Comparison of ENCODE assay signal across 16 cellular contexts in genomic region chr14:106024983-106025604, GRCh38.
DNase-seq lines count a peak whose midpoint lies in the region; TF ChIP-seq lines count a peak whose summit lies in the region.
"Had no signal": no experiment of that assay in that cellular context is flagged by ENCODE, and none has a peak within 500 bp of the region (broad histone marks: within the 10 kb centered on the region; RNA-seq: fewer than 3 reads in every experiment).

No MANE protein-coding gene starts in this region.

- no peaks in the 10 kb centered on the region for H3K27me3 ChIP-seq in Loucy (ENCODE audit: insufficient read depth, low read length, poor library complexity, severe bottlenecking)
- H3K27me3 ChIP-seq in BE2C, result peaks cover 2% of the 10 kb centered on the region; the same call in 1 of the 2 replicates
- H3K27me3 ChIP-seq: transverse colon had no signal

- no peaks in the 10 kb centered on the region for H4K20me1 ChIP-seq in Loucy (ENCODE audit: insufficient read depth, low read length, poor library complexity, severe bottlenecking)

- H3K4me3 ChIP-seq in Loucy (ENCODE audit: low read length, poor library complexity, severe bottlenecking), result no peak overlapping the region
- H3K4me3 ChIP-seq in BE2C (ENCODE audit: low read depth, low read length), result no peak overlapping the region
- H3K4me3 ChIP-seq: transverse colon had no signal

- no peaks in the 10 kb centered on the region for H3F3A ChIP-seq in Loucy (ENCODE audit: low read depth)

- DNase-seq in activated CD4-positive, alpha-beta T cell treated with anti-CD3 and anti-CD28 coated beads, Interleukin-2, amount 50 U/mL, for 1 hour, result peak; percentile 16
- peak; percentile 38 for DNase-seq in activated gamma-delta T cell treated with anti-CD3 and anti-CD28 coated beads, Interleukin-2, amount 50 U/mL, for 16 hours (ENCODE audit: low read depth)
- DNase-seq in stimulated activated CD4-positive, alpha-beta T cell treated with anti-CD3 and anti-CD28 coated beads, Interleukin-4, amount 100 ng/mL, for 24 hours, result peak; percentile 34
- DNase-seq in NCI-H1092 (lab: John Stamatoyannopoulos, UW), result no peak
- no peak for DNase-seq in NCI-H510A treated with DMSO at 0.1 percent for 48 hours (lab: John Stamatoyannopoulos, UW)
- DNase-seq in BE2C, result no peak
- DNase-seq: amygdala; central memory CD4-positive, alpha-beta T cell; DMS153; effector CD8-positive, alpha-beta T cell; GOT3; IMR-90; NCI-H1048; NCI-H82; transverse colon had no signal

- no peaks in the 10 kb centered on the region for H3K9me2 ChIP-seq in Loucy (replicated peaks; ENCODE audit: low read depth, low read length)

- H3K79me2 ChIP-seq in Loucy (ENCODE audit: insufficient read depth, low read length), result no peaks in the 10 kb centered on the region

- TF ChIP-seq CTCF in Loucy (conservative IDR thresholded peaks at IDR 0.05; ENCODE audit: low read length) (no peak), BE2C (IDR thresholded peaks at IDR 0.05; ENCODE audit: low read depth, low read length) (no peak)

- H2AFZ ChIP-seq in Loucy (ENCODE audit: low read length), result no peak overlapping the region

- H3K4me1 ChIP-seq in Loucy (ENCODE audit: insufficient read depth, low read length, poor library complexity, severe bottlenecking), result peaks cover 23% of the 10 kb centered on the region
- H3K4me1 ChIP-seq in BE2C, result no peaks in the 10 kb centered on the region
- H3K4me1 ChIP-seq: transverse colon had no signal

- no peaks in the 10 kb centered on the region; the same call in 1 of the 2 replicates for H3K9me3 ChIP-seq in Loucy (ENCODE audit: insufficient read depth, low read depth, low read length)
- no peaks in the 10 kb centered on the region for H3K9me3 ChIP-seq in BE2C
- H3K9me3 ChIP-seq: transverse colon had no signal

- peak overlapping the region; percentile 48 for H3K4me2 ChIP-seq in Loucy (ENCODE audit: low read depth, low read length, poor library complexity, severe bottlenecking)

- no peak overlapping the region for H3K9ac ChIP-seq in Loucy (ENCODE audit: low read depth, low read length, poor library complexity, severe bottlenecking)

- H3K36me3 ChIP-seq in Loucy (ENCODE audit: insufficient read depth, low read length) (no peaks in the 10 kb centered on the region), BE2C (no peaks in the 10 kb centered on the region)
- H3K36me3 ChIP-seq: transverse colon had no signal

Comparison
In these comparisons a context has a peak if more than half of its experiments do, and no peak if none do; other contexts are left out.
1. DNase-seq: peak in activated CD4-positive, alpha-beta T cell treated with anti-CD3 and anti-CD28 coated beads, Interleukin-2, amount 50 U/mL, for 1 hour (single experiment), activated gamma-delta T cell treated with anti-CD3 and anti-CD28 coated beads, Interleukin-2, amount 50 U/mL, for 16 hours (single experiment) and stimulated activated CD4-positive, alpha-beta T cell treated with anti-CD3 and anti-CD28 coated beads, Interleukin-4, amount 100 ng/mL, for 24 hours (single experiment); none in NCI-H1092 (single experiment), NCI-H510A treated with DMSO at 0.1 percent for 48 hours (single experiment) and BE2C (single experiment).